In genomic region chr2:206820755-206821154, GRCh38 we compare ENCODE assay signal across 18 cellular contexts. TPM values are rescaled to one million over a fixed set of nuclear protein-coding genes. Genes with fewer than 3 reads are reported as not detected.
"Had no signal": no experiment of that assay in that cellular context is flagged by ENCODE, and none has a peak within 500 bp of the region (broad histone marks: within the 10 kb centered on the region; RNA-seq: fewer than 3 reads in every experiment).

No MANE protein-coding gene starts in this region.

- H3K4me3 ChIP-seq: colonic mucosa, gastroesophageal sphincter, left lung, lower lobe of right lung, testis, tibial nerve, upper lobe of right lung had no signal

- H3K27ac ChIP-seq: colonic mucosa, left lung, lower lobe of right lung, neutrophil, testis, upper lobe of right lung had no signal

- DNase-seq: caudate nucleus; colonic mucosa; dermis blood vessel endothelial cell; glutamatergic neuron; immature natural killer cell; left lung; lower lobe of right lung; midbrain; naive B cell; nephron progenitor cell; right cardiac atrium; stimulated activated CD4-positive, alpha-beta T cell treated with anti-CD3 and anti-CD28 coated beads, Interleukin-4, amount 100 ng/mL, for 24 hours; testis; upper lobe of right lung had no signal

- H3K36me3 ChIP-seq: colonic mucosa, gastroesophageal sphincter, left lung, lower lobe of right lung, neutrophil, upper lobe of right lung had no signal

- H3K27me3 ChIP-seq: colonic mucosa, gastroesophageal sphincter, left lung, neutrophil, testis, tibial nerve, upper lobe of right lung had no signal

- H3K4me1 ChIP-seq: colonic mucosa, left lung had no signal

- ATAC-seq: gastroesophageal sphincter; left lung; lower lobe of right lung; right cardiac atrium; stimulated activated memory B cell treated with anti-CD40 and anti-IgM and Interleukin-4, amounts not matched to agents 10 μg/mL and 1 μg/mL and 100 μg/mL, for 72 hours; upper lobe of right lung had no signal

- H3K9me3 ChIP-seq: colonic mucosa, lower lobe of right lung, neutrophil, testis, upper lobe of right lung had no signal

RNA-seq across cellular contexts. Expression of gene MDH1B, which starts 55.6 kb away (rescaled TPM):
- total RNA-seq: dermis blood vessel endothelial cell had no signal
- polyA plus RNA-seq: immature natural killer cell had no signal
